ENCODE assay signal across 14 cellular contexts in genomic region chr19:20278342-20278741, GRCh38.
DNase-seq lines count a peak whose midpoint lies in the region; TF ChIP-seq lines count a peak whose summit lies in the region.
"Had no signal": no experiment of that assay in that cellular context is flagged by ENCODE, and none has a peak within 500 bp of the region (broad histone marks: within the 10 kb centered on the region; RNA-seq: fewer than 3 reads in every experiment).

No MANE protein-coding gene starts in this region.

- H3K4me3 ChIP-seq in adrenal gland (no peak overlapping the region), uterus (no peak overlapping the region)
- H3K4me3 ChIP-seq: breast epithelium, suprapubic skin had no signal

- no peak overlapping the region for H3K27ac ChIP-seq in adrenal gland
- peak overlapping the region in 1 of 2 donors; percentile 25 for H3K27ac ChIP-seq in uterus
- H3K27ac ChIP-seq: breast epithelium, suprapubic skin had no signal

- peak in 4 of 6 experiments; percentile 42 to 73 (median 47) for TF ChIP-seq CTCF in adrenal gland (IDR thresholded peaks at IDR 0.05)
- TF ChIP-seq CTCF in uterus (IDR thresholded peaks at IDR 0.05) = peak; percentile 33 to 78 (median 64)

- H3K36me3 Mint-ChIP-seq in immature natural killer cell = no peaks in the 10 kb centered on the region

- peaks cover 0 to 6% of the 10 kb centered on the region in 2 donors for H3K4me1 Mint-ChIP-seq in immature natural killer cell

- 34 to 94% (median 76%) methylated on average over 7 of the region's 7 CpGs for WGBS in adrenal gland, 4 donors

- DNase-seq in SKM-1 treated with dmso at 0.1 percent for 144 hours (lab: John Stamatoyannopoulos, UW; ENCODE audit: unreplicated experiment) (peak; percentile 34), SKM-1 (lab: John Stamatoyannopoulos, UW; ENCODE audit: unreplicated experiment) (no peak), adrenal gland (peak in 3 of 7 donors; percentile 32 to 57 (median 48)), immature natural killer cell (peak in 2 of 3 donors; percentile 28 to 53), uterus (peak in 1 of 2 donors; percentile 22), NK-92 (lab: John Stamatoyannopoulos, UW; ENCODE audit: unreplicated experiment) (no peak), NCI-H69 (lab: John Stamatoyannopoulos, UW) (no peak), GM03348 (ENCODE audit: low spot score) (no peak)
- DNase-seq: 8988T, Karpas-422, NCI-H774 had no signal

- H3K36me3 ChIP-seq in adrenal gland (replicated peaks in 1 of 2) = no peaks in the 10 kb centered on the region
- H3K36me3 ChIP-seq in uterus = no peaks in the 10 kb centered on the region
- H3K36me3 ChIP-seq: breast epithelium, suprapubic skin had no signal

- TF ChIP-seq POLR2A in adrenal gland (IDR thresholded peaks at IDR 0.05) (no peak), uterus (IDR thresholded peaks at IDR 0.05) (no peak)

- H3K4me3 Mint-ChIP-seq in immature natural killer cell = no peak overlapping the region
- H3K4me3 Mint-ChIP-seq: T-helper 1 cell treated with Interleukin-12 subunit alpha and Interleukin-12 subunit beta and Interleukin-4 antibody, amounts not matched to agents 30 μg/mL and 1 μg/mL, for 36 hours had no signal

- H3K27me3 ChIP-seq in adrenal gland (no peaks in the 10 kb centered on the region), uterus (no peaks in the 10 kb centered on the region)
- H3K27me3 ChIP-seq: breast epithelium, suprapubic skin had no signal

- H3K9me3 ChIP-seq in adrenal gland (replicated peaks in 1 of 3) (no peaks in the 10 kb centered on the region), uterus (no peaks in the 10 kb centered on the region)
- H3K9me3 ChIP-seq: suprapubic skin had no signal

- H3K4me1 ChIP-seq in adrenal gland (replicated peaks in 1 of 2) (no peaks in the 10 kb centered on the region), uterus (no peaks in the 10 kb centered on the region)
- H3K4me1 ChIP-seq: breast epithelium, suprapubic skin had no signal

- H3K27me3 Mint-ChIP-seq in immature natural killer cell (ENCODE audit: low read depth in 3 of 3) = peaks cover 0 to 2% (median 2%) of the 10 kb centered on the region in 3 donors

- H3K9me3 Mint-ChIP-seq in immature natural killer cell = peaks cover 0 to 15% (median 0%) of the 10 kb centered on the region in 6 donors

- no peak overlapping the region for H3K27ac Mint-ChIP-seq in immature natural killer cell
- H3K27ac Mint-ChIP-seq: T-helper 1 cell treated with Interleukin-12 subunit alpha and Interleukin-12 subunit beta and Interleukin-4 antibody, amounts not matched to agents 30 μg/mL and 1 μg/mL, for 36 hours had no signal

- intact Hi-C loops in adrenal gland (cut with DNase I) (no loop called here), uterus (cut with DNase I; ENCODE audit: low total_unique reads) (no loop called here)

Comparison
In these comparisons a context has a peak if more than half of its experiments do, and no peak if none do; other contexts are left out.
1. DNase-seq: peak in SKM-1 treated with dmso at 0.1 percent for 144 hours (single experiment) and immature natural killer cell (2 of 3); none in SKM-1 (single experiment), NK-92 (single experiment), NCI-H69 (single experiment) and GM03348 (single experiment).